In the genomic region with DNA sequence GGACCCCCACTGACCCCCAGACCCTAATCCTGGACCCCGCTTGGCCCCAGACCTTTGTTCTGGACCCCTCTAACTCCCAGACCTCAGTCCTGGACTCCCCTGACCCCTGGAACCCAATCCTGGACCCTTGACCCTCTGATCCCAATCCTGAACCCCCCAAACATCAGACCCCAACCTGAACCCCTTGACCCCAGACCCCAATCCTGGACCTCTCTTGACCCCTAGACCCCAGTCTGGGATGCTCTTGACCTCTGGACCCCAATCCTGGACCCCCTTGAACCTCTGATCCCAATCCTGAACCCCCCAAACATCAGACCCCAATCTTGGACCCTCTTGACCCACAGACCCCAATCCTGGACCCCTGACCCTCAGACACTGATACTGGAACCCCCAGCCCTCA, we compare ENCODE assay signal across 25 cellular contexts. TPM values are rescaled to one million over a fixed set of nuclear protein-coding genes. Genes with fewer than 3 reads are reported as not detected.
"Had no signal": no experiment of that assay in that cellular context is flagged by ENCODE, and none has a peak within 500 bp of the region (broad histone marks: within the 10 kb centered on the region; RNA-seq: fewer than 3 reads in every experiment).

No MANE protein-coding gene starts in this region.

- H3K4me3 Mint-ChIP-seq: activated B cell treated with CpG ODN at 0.5 μM for 24 hours; activated CD4-positive, alpha-beta T cell treated with anti-CD3 and anti-CD28 coated beads, Interleukin-2, amount 10 ng/mL, durations not matched to agents 24 days and 14 days; activated CD8-positive, alpha-beta memory T cell treated with anti-CD3 and anti-CD28 coated beads, Interleukin-2, amount 10 ng/mL, durations not matched to agents 7 days and 5 days; activated naive CD8-positive, alpha-beta T cell treated with anti-CD3 and anti-CD28 coated beads, Interleukin-2, amount 10 ng/mL, durations not matched to agents 7 days and 5 days; activated T-cell treated with anti-CD3 and anti-CD28 coated beads, Interleukin-2, amount 50 U/mL, for 4 hours; activated T-helper 17 cell treated with anti-CD3 and anti-CD28 coated beads, Interleukin-2, amount 50 U/mL, for 72 hours; T-helper 17 cell had no signal

- H3K36me3 ChIP-seq: adrenal gland, MG63 had no signal

- ATAC-seq: activated CD8-positive, alpha-beta memory T cell treated with anti-CD3 and anti-CD28 coated beads, Interleukin-2, amount 10 ng/mL, durations not matched to agents 7 days and 5 days; activated T-cell treated with anti-CD3 and anti-CD28 coated beads, Interleukin-2, amount 50 U/mL, for 4 hours; activated T-helper 17 cell treated with anti-CD3 and anti-CD28 coated beads, Interleukin-2, amount 50 U/mL, for 72 hours; T-helper 17 cell had no signal

- H3K9me3 ChIP-seq: adrenal gland, MG63 had no signal

- H3K27me3 Mint-ChIP-seq: activated B cell treated with CpG ODN at 0.5 μM for 24 hours; activated CD4-positive, alpha-beta T cell treated with anti-CD3 and anti-CD28 coated beads, Interleukin-2, amount 10 ng/mL, durations not matched to agents 24 days and 14 days; activated CD8-positive, alpha-beta memory T cell treated with anti-CD3 and anti-CD28 coated beads, Interleukin-2, amount 10 ng/mL, durations not matched to agents 7 days and 5 days; activated naive CD8-positive, alpha-beta T cell treated with anti-CD3 and anti-CD28 coated beads, Interleukin-2, amount 10 ng/mL, durations not matched to agents 7 days and 5 days; activated T-helper 17 cell treated with anti-CD3 and anti-CD28 coated beads, Interleukin-2, amount 50 U/mL, for 72 hours; T-helper 17 cell had no signal

- DNase-seq: activated B cell treated with CpG ODN at 0.5 μM for 24 hours; activated CD4-positive, alpha-beta T cell treated with anti-CD3 and anti-CD28 coated beads for 1 hour; activated CD4-positive, alpha-beta T cell treated with anti-CD3 and anti-CD28 coated beads, Interleukin-2, amount 10 ng/mL, durations not matched to agents 24 days and 14 days; activated CD4-positive, alpha-beta T cell treated with anti-CD3 and anti-CD28 coated beads, Interleukin-2, amount 50 U/mL, for 48 hours; activated CD8-positive, alpha-beta memory T cell treated with anti-CD3 and anti-CD28 coated beads, Interleukin-2, amount 10 ng/mL, durations not matched to agents 7 days and 5 days; activated gamma-delta T cell; activated naive CD4-positive, alpha-beta T cell treated with anti-CD3 and anti-CD28 coated beads, Interleukin-2, amount 50 U/mL, for 16 hours; activated naive CD8-positive, alpha-beta T cell treated with anti-CD3 and anti-CD28 coated beads, Interleukin-2, amount 10 ng/mL, durations not matched to agents 7 days and 5 days; activated T-cell treated with anti-CD3 and anti-CD28 coated beads, Interleukin-2, amount 50 U/mL, for 4 hours; adrenal gland; anterior cingulate cortex; MG63; MV-4-11; NCI-H1092 treated with DMSO at 0.1 percent for 48 hours; NCI-H1436; NCI-H2029 treated with DMSO at 0.1 percent for 48 hours; NCI-H345; NCI-H510A; NCI-H526 treated with DMSO at 0.1 percent for 48 hours; NCI-H82; SIG-M5; T-helper 17 cell; T-helper 9 cell had no signal

- H3K4me3 ChIP-seq: adrenal gland, MG63 had no signal

- H3K4me1 Mint-ChIP-seq: activated CD4-positive, alpha-beta T cell treated with anti-CD3 and anti-CD28 coated beads, Interleukin-2, amount 10 ng/mL, durations not matched to agents 24 days and 14 days; activated CD8-positive, alpha-beta memory T cell treated with anti-CD3 and anti-CD28 coated beads, Interleukin-2, amount 10 ng/mL, durations not matched to agents 7 days and 5 days; activated naive CD8-positive, alpha-beta T cell treated with anti-CD3 and anti-CD28 coated beads, Interleukin-2, amount 10 ng/mL, durations not matched to agents 7 days and 5 days; activated T-helper 17 cell treated with anti-CD3 and anti-CD28 coated beads, Interleukin-2, amount 50 U/mL, for 72 hours had no signal

- H3K27ac Mint-ChIP-seq: activated B cell treated with CpG ODN at 0.5 μM for 24 hours; activated CD4-positive, alpha-beta T cell treated with anti-CD3 and anti-CD28 coated beads, Interleukin-2, amount 10 ng/mL, durations not matched to agents 24 days and 14 days; activated CD8-positive, alpha-beta memory T cell treated with anti-CD3 and anti-CD28 coated beads, Interleukin-2, amount 10 ng/mL, durations not matched to agents 7 days and 5 days; activated T-helper 17 cell treated with anti-CD3 and anti-CD28 coated beads, Interleukin-2, amount 50 U/mL, for 72 hours had no signal

- H3K27ac ChIP-seq: adrenal gland had no signal

- H3K27me3 ChIP-seq: adrenal gland, MG63 had no signal

- H3K9me3 Mint-ChIP-seq: activated B cell treated with CpG ODN at 0.5 μM for 24 hours; activated CD4-positive, alpha-beta T cell treated with anti-CD3 and anti-CD28 coated beads, Interleukin-2, amount 10 ng/mL, durations not matched to agents 24 days and 14 days; activated naive CD8-positive, alpha-beta T cell treated with anti-CD3 and anti-CD28 coated beads, Interleukin-2, amount 10 ng/mL, durations not matched to agents 7 days and 5 days; activated T-cell treated with anti-CD3 and anti-CD28 coated beads, Interleukin-2, amount 50 U/mL, for 4 hours; activated T-helper 17 cell treated with anti-CD3 and anti-CD28 coated beads, Interleukin-2, amount 50 U/mL, for 72 hours had no signal

- H3K4me1 ChIP-seq: adrenal gland had no signal

RNA-seq across cellular contexts. Expression of a gene that starts 13.5 kb away (rescaled TPM):
- total RNA-seq: RPMI7951 had no signal
